Comparison of ENCODE assay signal across 30 cellular contexts in the genomic region with DNA sequence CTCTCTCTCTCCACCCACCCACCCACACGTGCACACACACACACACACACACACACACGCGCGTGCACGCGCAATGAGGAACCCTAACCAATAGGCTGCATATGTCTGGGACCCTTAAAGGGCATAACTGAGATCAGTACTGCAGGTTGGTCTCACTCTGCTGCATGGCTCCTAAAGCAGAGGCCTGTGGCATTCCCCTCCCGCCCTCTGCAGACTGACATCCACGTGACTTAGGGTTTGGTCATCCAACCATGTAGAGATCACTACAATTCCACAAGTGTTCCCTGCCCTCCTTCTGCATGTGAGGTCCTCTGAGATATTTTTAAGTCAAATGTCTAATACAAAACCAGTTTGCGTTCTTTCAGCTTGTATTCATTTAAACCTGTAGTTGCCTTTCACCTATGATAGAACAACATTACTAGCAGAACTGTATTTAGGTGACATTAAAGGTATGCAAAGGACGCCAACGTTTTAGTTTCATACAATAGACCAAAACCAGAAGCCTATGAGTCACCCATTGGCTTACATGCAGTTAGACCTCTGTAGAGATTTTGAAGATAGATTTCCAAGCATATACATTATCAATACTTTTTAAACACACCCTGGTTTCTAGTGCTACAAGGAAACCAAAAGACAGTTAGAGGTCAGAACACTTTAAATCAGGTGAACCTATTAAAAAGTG. TPM values are rescaled to one million over a fixed set of nuclear protein-coding genes. Genes with fewer than 3 reads are reported as not detected.
"Had no signal": no experiment of that assay in that cellular context is flagged by ENCODE, and none has a peak within 500 bp of the region (broad histone marks: within the 10 kb centered on the region; RNA-seq: fewer than 3 reads in every experiment).

No MANE protein-coding gene starts in this region.

- H3K27me3 Mint-ChIP-seq: activated naive CD4-positive, alpha-beta T cell treated with anti-CD3 and anti-CD28 coated beads, Interleukin-2, amount 50 U/mL, for 24 hours had no signal

- H3K4me3 Mint-ChIP-seq: activated CD4-positive, alpha-beta T cell treated with anti-CD3 and anti-CD28 coated beads, Interleukin-2, amount 10 ng/mL, durations not matched to agents 7 days and 5 days; activated CD8-positive, alpha-beta T cell treated with anti-CD3 and anti-CD28 coated beads, Interleukin-2, amount 10 ng/mL, durations not matched to agents 7 days and 5 days; activated naive CD4-positive, alpha-beta T cell treated with anti-CD3 and anti-CD28 coated beads, Interleukin-2, amount 50 U/mL, for 24 hours; activated naive CD8-positive, alpha-beta T cell treated with anti-CD3 and anti-CD28 coated beads, Interleukin-2, amount 10 ng/mL, durations not matched to agents 7 days and 5 days; activated T-cell treated with anti-CD3 and anti-CD28 coated beads, Interleukin-2, amount 50 U/mL, for 24 hours; central memory CD8-positive, alpha-beta T cell had no signal

- H3K36me3 Mint-ChIP-seq: activated naive CD4-positive, alpha-beta T cell treated with anti-CD3 and anti-CD28 coated beads, Interleukin-2, amount 50 U/mL, for 24 hours; activated naive CD8-positive, alpha-beta T cell treated with anti-CD3 and anti-CD28 coated beads, Interleukin-2, amount 10 ng/mL, durations not matched to agents 7 days and 5 days had no signal

- H3K4me1 Mint-ChIP-seq: activated CD4-positive, alpha-beta T cell treated with anti-CD3 and anti-CD28 coated beads, Interleukin-2, amount 10 ng/mL, durations not matched to agents 7 days and 5 days; activated naive CD4-positive, alpha-beta T cell treated with anti-CD3 and anti-CD28 coated beads, Interleukin-2, amount 50 U/mL, for 24 hours; activated naive CD8-positive, alpha-beta T cell treated with anti-CD3 and anti-CD28 coated beads, Interleukin-2, amount 10 ng/mL, durations not matched to agents 7 days and 5 days; central memory CD8-positive, alpha-beta T cell had no signal

- FAIRE-seq: TTC549 had no signal

- DNase-seq: activated CD4-positive, alpha-beta T cell treated with anti-CD3 and anti-CD28 coated beads, Interleukin-2, amount 10 ng/mL, durations not matched to agents 7 days and 5 days; activated CD4-positive, alpha-beta T cell treated with anti-CD3 and anti-CD28 coated beads, Interleukin-2, amount 50 U/mL, for 48 hours; activated CD8-positive, alpha-beta T cell treated with anti-CD3 and anti-CD28 coated beads, Interleukin-2, amount 10 ng/mL, durations not matched to agents 7 days and 5 days; activated gamma-delta T cell; activated naive CD4-positive, alpha-beta T cell treated with Interleukin-2 at 50 U/mL for 16 hours; activated naive CD8-positive, alpha-beta T cell treated with anti-CD3 and anti-CD28 coated beads, Interleukin-2, amount 10 ng/mL, durations not matched to agents 7 days and 5 days; activated T-cell treated with anti-CD3 and anti-CD28 coated beads, Interleukin-2, amount 50 U/mL, for 24 hours; amygdala; Karpas-422; KBM-7; NCI-H1105; NCI-H1417 treated with DMSO at 0.1 percent for 48 hours; NCI-H187 treated with DMSO at 0.1 percent for 48 hours; NCI-H2081 treated with DMSO at 0.1 percent for 48 hours; NCI-H345; NCI-H524 treated with DMSO at 0.1 percent for 48 hours; RPMI8226; SHP77 treated with DMSO at 0.1 percent for 48 hours; T-helper 1 cell had no signal

- H3K9me3 Mint-ChIP-seq: activated CD4-positive, alpha-beta T cell treated with anti-CD3 and anti-CD28 coated beads, Interleukin-2, amount 10 ng/mL, durations not matched to agents 7 days and 5 days; activated naive CD4-positive, alpha-beta T cell treated with anti-CD3 and anti-CD28 coated beads, Interleukin-2, amount 50 U/mL, for 24 hours; activated naive CD8-positive, alpha-beta T cell treated with anti-CD3 and anti-CD28 coated beads, Interleukin-2, amount 10 ng/mL, durations not matched to agents 7 days and 5 days; activated T-cell treated with anti-CD3 and anti-CD28 coated beads, Interleukin-2, amount 50 U/mL, for 24 hours; activated T-helper 2 cell treated with anti-CD3 and anti-CD28 coated beads, Interferon-gamma antibody, Interleukin-2, Interleukin-4, amounts not matched to agents 10 μg/mL and 5 μg/mL and 100 μg/mL, durations not matched to agents 14 hours and 24 hours and 36 hours; central memory CD8-positive, alpha-beta T cell had no signal

- H3K27ac Mint-ChIP-seq: activated CD4-positive, alpha-beta T cell treated with anti-CD3 and anti-CD28 coated beads, Interleukin-2, amount 10 ng/mL, durations not matched to agents 7 days and 5 days; activated CD8-positive, alpha-beta T cell treated with anti-CD3 and anti-CD28 coated beads, Interleukin-2, amount 10 ng/mL, durations not matched to agents 7 days and 5 days; activated naive CD4-positive, alpha-beta T cell treated with anti-CD3 and anti-CD28 coated beads, Interleukin-2, amount 50 U/mL, for 24 hours; activated naive CD8-positive, alpha-beta T cell treated with anti-CD3 and anti-CD28 coated beads, Interleukin-2, amount 10 ng/mL, durations not matched to agents 7 days and 5 days; activated T-cell treated with anti-CD3 and anti-CD28 coated beads, Interleukin-2, amount 50 U/mL, for 24 hours; activated T-helper 2 cell treated with anti-CD3 and anti-CD28 coated beads, Interferon-gamma antibody, Interleukin-2, Interleukin-4, amounts not matched to agents 10 μg/mL and 5 μg/mL and 100 μg/mL, durations not matched to agents 14 hours and 24 hours and 36 hours had no signal

RNA-seq across cellular contexts. Expression of a gene that starts 10.1 kb away (rescaled TPM):
- total RNA-seq: activated CD4-positive, alpha-beta T cell treated with anti-CD3 and anti-CD28 coated beads, Interleukin-2, amount 10 ng/mL, durations not matched to agents 7 days and 5 days; activated CD8-positive, alpha-beta T cell treated with anti-CD3 and anti-CD28 coated beads, Interleukin-2, amount 10 ng/mL, durations not matched to agents 7 days and 5 days; activated naive CD8-positive, alpha-beta T cell treated with anti-CD3 and anti-CD28 coated beads, Interleukin-2, amount 10 ng/mL, durations not matched to agents 7 days and 5 days; activated T-helper 2 cell treated with anti-CD3 and anti-CD28 coated beads, Interferon-gamma antibody, Interleukin-2, Interleukin-4, amounts not matched to agents 10 μg/mL and 5 μg/mL and 100 μg/mL, durations not matched to agents 14 hours and 24 hours and 36 hours; ascending aorta; cardiac muscle cell; MCF 10A; NCI-H460; SJSA1; T-helper 2 cell treated with Interferon-gamma antibody and Interleukin-4, amounts not matched to agents 100 ng/mL and 5 ng/mL, for 36 hours had no signal
- polyA plus RNA-seq: adipose tissue, cardiac muscle cell had no signal

RNA-seq across cellular contexts. Expression of a gene that starts 24.0 kb away (rescaled TPM):
- total RNA-seq: activated CD4-positive, alpha-beta T cell treated with anti-CD3 and anti-CD28 coated beads, Interleukin-2, amount 10 ng/mL, durations not matched to agents 7 days and 5 days; activated CD8-positive, alpha-beta T cell treated with anti-CD3 and anti-CD28 coated beads, Interleukin-2, amount 10 ng/mL, durations not matched to agents 7 days and 5 days; activated naive CD8-positive, alpha-beta T cell treated with anti-CD3 and anti-CD28 coated beads, Interleukin-2, amount 10 ng/mL, durations not matched to agents 7 days and 5 days; activated T-helper 2 cell treated with anti-CD3 and anti-CD28 coated beads, Interferon-gamma antibody, Interleukin-2, Interleukin-4, amounts not matched to agents 10 μg/mL and 5 μg/mL and 100 μg/mL, durations not matched to agents 14 hours and 24 hours and 36 hours; ascending aorta; cardiac muscle cell; MCF 10A; SJSA1; T-helper 2 cell treated with Interferon-gamma antibody and Interleukin-4, amounts not matched to agents 100 ng/mL and 5 ng/mL, for 36 hours had no signal
- polyA plus RNA-seq: adipose tissue, cardiac muscle cell had no signal

RNA-seq across cellular contexts. Expression of a gene that starts 46.7 kb away (rescaled TPM):
- total RNA-seq: activated CD4-positive, alpha-beta T cell treated with anti-CD3 and anti-CD28 coated beads, Interleukin-2, amount 10 ng/mL, durations not matched to agents 7 days and 5 days; activated CD8-positive, alpha-beta T cell treated with anti-CD3 and anti-CD28 coated beads, Interleukin-2, amount 10 ng/mL, durations not matched to agents 7 days and 5 days; activated naive CD8-positive, alpha-beta T cell treated with anti-CD3 and anti-CD28 coated beads, Interleukin-2, amount 10 ng/mL, durations not matched to agents 7 days and 5 days; activated T-helper 2 cell treated with anti-CD3 and anti-CD28 coated beads, Interferon-gamma antibody, Interleukin-2, Interleukin-4, amounts not matched to agents 10 μg/mL and 5 μg/mL and 100 μg/mL, durations not matched to agents 14 hours and 24 hours and 36 hours; ascending aorta; cardiac muscle cell; MCF 10A; NCI-H460; SJSA1; T-helper 2 cell treated with Interferon-gamma antibody and Interleukin-4, amounts not matched to agents 100 ng/mL and 5 ng/mL, for 36 hours had no signal
- polyA plus RNA-seq: cardiac muscle cell had no signal
